Comparison of ENCODE assay signal across 1 cellular context in the genomic region with DNA sequence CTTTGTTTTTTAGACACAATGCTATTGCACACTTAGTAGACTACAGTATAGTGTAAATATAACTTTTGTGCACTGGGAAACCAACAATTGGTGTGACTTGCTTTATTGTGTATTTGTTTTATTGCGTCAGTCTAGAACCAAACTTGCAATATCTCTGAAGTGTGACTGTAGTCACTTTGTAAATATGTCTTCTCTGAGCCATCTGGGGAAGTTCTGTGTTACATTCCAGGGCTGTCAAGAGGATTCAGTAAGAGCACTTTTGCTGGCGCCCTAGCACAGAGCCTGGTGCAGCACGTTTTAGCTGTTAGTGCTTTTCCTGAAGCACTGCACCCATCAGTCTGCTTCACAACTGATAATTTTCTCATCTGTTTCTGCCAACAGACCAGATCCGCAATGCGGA.
A peak's percentile ranks its signal among the peaks of the same experiment; 100 is the strongest.
TF ChIP-seq lines count a peak whose summit lies in the region.

No MANE protein-coding gene starts in this region.

TF ChIP-seq in HepG2, 621 proteins besides CTCF, POLR2A, EP300 and RAD21 (continued from another document and continues in another):
- TF ChIP-seq, protein P1, sequence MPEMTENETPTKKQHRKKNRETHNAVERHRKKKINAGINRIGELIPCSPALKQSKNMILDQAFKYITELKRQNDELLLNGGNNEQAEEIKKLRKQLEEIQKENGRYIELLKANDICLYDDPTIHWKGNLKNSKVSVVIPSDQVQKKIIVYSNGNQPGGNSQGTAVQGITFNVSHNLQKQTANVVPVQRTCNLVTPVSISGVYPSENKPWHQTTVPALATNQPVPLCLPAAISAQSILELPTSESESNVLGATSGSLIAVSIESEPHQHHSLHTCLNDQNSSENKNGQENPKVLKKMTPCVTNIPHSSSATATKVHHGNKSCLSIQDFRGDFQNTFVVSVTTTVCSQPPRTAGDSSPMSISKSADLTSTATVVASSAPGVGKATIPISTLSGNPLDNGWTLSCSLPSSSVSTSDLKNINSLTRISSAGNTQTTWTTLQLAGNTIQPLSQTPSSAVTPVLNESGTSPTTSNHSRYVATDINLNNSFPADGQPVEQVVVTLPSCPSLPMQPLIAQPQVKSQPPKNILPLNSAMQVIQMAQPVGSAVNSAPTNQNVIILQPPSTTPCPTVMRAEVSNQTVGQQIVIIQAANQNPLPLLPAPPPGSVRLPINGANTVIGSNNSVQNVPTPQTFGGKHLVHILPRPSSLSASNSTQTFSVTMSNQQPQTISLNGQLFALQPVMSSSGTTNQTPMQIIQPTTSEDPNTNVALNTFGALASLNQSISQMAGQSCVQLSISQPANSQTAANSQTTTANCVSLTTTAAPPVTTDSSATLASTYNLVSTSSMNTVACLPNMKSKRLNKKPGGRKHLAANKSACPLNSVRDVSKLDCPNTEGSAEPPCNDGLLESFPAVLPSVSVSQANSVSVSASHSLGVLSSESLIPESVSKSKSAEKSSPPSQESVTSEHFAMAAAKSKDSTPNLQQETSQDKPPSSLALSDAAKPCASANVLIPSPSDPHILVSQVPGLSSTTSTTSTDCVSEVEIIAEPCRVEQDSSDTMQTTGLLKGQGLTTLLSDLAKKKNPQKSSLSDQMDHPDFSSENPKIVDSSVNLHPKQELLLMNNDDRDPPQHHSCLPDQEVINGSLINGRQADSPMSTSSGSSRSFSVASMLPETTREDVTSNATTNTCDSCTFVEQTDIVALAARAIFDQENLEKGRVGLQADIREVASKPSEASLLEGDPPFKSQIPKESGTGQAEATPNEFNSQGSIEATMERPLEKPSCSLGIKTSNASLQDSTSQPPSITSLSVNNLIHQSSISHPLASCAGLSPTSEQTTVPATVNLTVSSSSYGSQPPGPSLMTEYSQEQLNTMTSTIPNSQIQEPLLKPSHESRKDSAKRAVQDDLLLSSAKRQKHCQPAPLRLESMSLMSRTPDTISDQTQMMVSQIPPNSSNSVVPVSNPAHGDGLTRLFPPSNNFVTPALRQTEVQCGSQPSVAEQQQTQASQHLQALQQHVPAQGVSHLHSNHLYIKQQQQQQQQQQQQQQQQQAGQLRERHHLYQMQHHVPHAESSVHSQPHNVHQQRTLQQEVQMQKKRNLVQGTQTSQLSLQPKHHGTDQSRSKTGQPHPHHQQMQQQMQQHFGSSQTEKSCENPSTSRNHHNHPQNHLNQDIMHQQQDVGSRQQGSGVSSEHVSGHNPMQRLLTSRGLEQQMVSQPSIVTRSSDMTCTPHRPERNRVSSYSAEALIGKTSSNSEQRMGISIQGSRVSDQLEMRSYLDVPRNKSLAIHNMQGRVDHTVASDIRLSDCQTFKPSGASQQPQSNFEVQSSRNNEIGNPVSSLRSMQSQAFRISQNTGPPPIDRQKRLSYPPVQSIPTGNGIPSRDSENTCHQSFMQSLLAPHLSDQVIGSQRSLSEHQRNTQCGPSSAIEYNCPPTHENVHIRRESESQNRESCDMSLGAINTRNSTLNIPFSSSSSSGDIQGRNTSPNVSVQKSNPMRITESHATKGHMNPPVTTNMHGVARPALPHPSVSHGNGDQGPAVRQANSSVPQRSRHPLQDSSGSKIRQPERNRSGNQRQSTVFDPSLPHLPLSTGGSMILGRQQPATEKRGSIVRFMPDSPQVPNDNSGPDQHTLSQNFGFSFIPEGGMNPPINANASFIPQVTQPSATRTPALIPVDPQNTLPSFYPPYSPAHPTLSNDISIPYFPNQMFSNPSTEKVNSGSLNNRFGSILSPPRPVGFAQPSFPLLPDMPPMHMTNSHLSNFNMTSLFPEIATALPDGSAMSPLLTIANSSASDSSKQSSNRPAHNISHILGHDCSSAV (CRISPR knock-in tag; IDR thresholded peaks at IDR 0.05; ENCODE audit: borderline replicate concordance) = no peak
- TF ChIP-seq ZSCAN9 (CRISPR knock-in tag; IDR thresholded peaks at IDR 0.05; ENCODE audit: borderline replicate concordance) (no peak), TCF7 (IDR thresholded peaks at IDR 0.05; ENCODE audit: low read depth) (peak; percentile 18; the same call in 1 of the 2 replicates), ZNF644 (CRISPR knock-in tag; IDR thresholded peaks at IDR 0.05; ENCODE audit: low read depth) (0 out of 2 replicates have a peak, but pooled peaks have one; percentile 32), ZNF335 (CRISPR knock-in tag; IDR thresholded peaks at IDR 0.05) (no peak), FOXA3 (CRISPR knock-in tag; IDR thresholded peaks at IDR 0.05) (peak; percentile 92), NFE2L1 (CRISPR knock-in tag; IDR thresholded peaks at IDR 0.05; ENCODE audit: borderline replicate concordance) (no peak), EZH2 (conservative IDR thresholded peaks at IDR 0.05; ENCODE audit: low read depth, low read length) (no peak), ZNF564 (CRISPR knock-in tag; IDR thresholded peaks at IDR 0.05) (no peak), ZFX (CRISPR knock-in tag; IDR thresholded peaks at IDR 0.05; ENCODE audit: low read depth) (no peak), MAFK (conservative IDR thresholded peaks at IDR 0.05 in 1 of 2, IDR thresholded peaks at IDR 0.05 in 1 of 2; ENCODE audit: low read length in 2 of 2) (no peak), KLF13 (CRISPR knock-in tag; IDR thresholded peaks at IDR 0.05) (no peak), HMG20A (CRISPR knock-in tag; IDR thresholded peaks at IDR 0.05; ENCODE audit: borderline replicate concordance) (peak; percentile 67), ZNF333 (CRISPR knock-in tag; IDR thresholded peaks at IDR 0.05; ENCODE audit: borderline replicate concordance) (no peak), HDAC2 (CRISPR knock-in tag; IDR thresholded peaks at IDR 0.05) (no peak), TEAD3 (CRISPR knock-in tag; optimal IDR thresholded peaks at IDR 0.05; ENCODE audit: borderline replicate concordance) (peak; percentile 90), ZNF550 (CRISPR knock-in tag; IDR thresholded peaks at IDR 0.05; ENCODE audit: borderline replicate concordance) (no peak), RBM22 (optimal IDR thresholded peaks at IDR 0.05; ENCODE audit: low read length) (no peak), NR2F6 (IDR thresholded peaks at IDR 0.05) (0 out of 2 replicates have a peak, but pooled peaks have one; percentile 14), NR2F6 (CRISPR knock-in tag; IDR thresholded peaks at IDR 0.05) (no peak), TBX2 (CRISPR knock-in tag; IDR thresholded peaks at IDR 0.05; ENCODE audit: borderline replicate concordance) (0 out of 2 replicates have a peak, but pooled peaks have one; percentile 34), BHLHE40 (IDR thresholded peaks at IDR 0.05; ENCODE audit: low read length) (peak; percentile 52; the same call in 1 of the 2 replicates), ZNF709 (CRISPR knock-in tag; IDR thresholded peaks at IDR 0.05) (no peak), SOX6 (IDR thresholded peaks at IDR 0.05) (no peak), SOX6 (CRISPR knock-in tag; IDR thresholded peaks at IDR 0.05) (peak; percentile 72), FOXO1 (CRISPR knock-in tag; IDR thresholded peaks at IDR 0.05) (no peak), FOXA1 (IDR thresholded peaks at IDR 0.05) (no peak; the same call in 1 of the 2 replicates), FOXA1 (CRISPR knock-in tag; IDR thresholded peaks at IDR 0.05) (peak; percentile 86), ZFP36L2 (CRISPR knock-in tag; IDR thresholded peaks at IDR 0.05) (no peak), AKAP8 (CRISPR knock-in tag; IDR thresholded peaks at IDR 0.05) (no peak), MAZ (IDR thresholded peaks at IDR 0.05; ENCODE audit: borderline replicate concordance, low read depth, low read length) (no peak), MAZ (CRISPR knock-in tag; IDR thresholded peaks at IDR 0.05; ENCODE audit: low read depth) (no peak), ZBTB1 (CRISPR knock-in tag; IDR thresholded peaks at IDR 0.05; ENCODE audit: borderline replicate concordance) (no peak), RXRB (CRISPR knock-in tag; IDR thresholded peaks at IDR 0.05; ENCODE audit: borderline replicate concordance) (0 out of 2 replicates have a peak, but pooled peaks have one; percentile 34), KLF16 (CRISPR knock-in tag; IDR thresholded peaks at IDR 0.05) (0 out of 4 replicates have a peak, but pooled peaks of 1 of the 2 experiments have one; percentile 34), ZNF264 (CRISPR knock-in tag; IDR thresholded peaks at IDR 0.05) (peak; percentile 68; the same call in 1 of the 2 replicates), SUZ12 (IDR thresholded peaks at IDR 0.05; ENCODE audit: low read depth, low read length) (no peak), ZNF253 (CRISPR knock-in tag; IDR thresholded peaks at IDR 0.05; ENCODE audit: borderline replicate concordance) (no peak), GTF2F1 (IDR thresholded peaks at IDR 0.05; ENCODE audit: low read length) (no peak), POLR2G (IDR thresholded peaks at IDR 0.05; ENCODE audit: low read depth, low read length) (no peak)
- TF ChIP-seq, protein P2, sequence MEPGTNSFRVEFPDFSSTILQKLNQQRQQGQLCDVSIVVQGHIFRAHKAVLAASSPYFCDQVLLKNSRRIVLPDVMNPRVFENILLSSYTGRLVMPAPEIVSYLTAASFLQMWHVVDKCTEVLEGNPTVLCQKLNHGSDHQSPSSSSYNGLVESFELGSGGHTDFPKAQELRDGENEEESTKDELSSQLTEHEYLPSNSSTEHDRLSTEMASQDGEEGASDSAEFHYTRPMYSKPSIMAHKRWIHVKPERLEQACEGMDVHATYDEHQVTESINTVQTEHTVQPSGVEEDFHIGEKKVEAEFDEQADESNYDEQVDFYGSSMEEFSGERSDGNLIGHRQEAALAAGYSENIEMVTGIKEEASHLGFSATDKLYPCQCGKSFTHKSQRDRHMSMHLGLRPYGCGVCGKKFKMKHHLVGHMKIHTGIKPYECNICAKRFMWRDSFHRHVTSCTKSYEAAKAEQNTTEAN (CRISPR knock-in tag; conservative IDR thresholded peaks at IDR 0.05) = peak; percentile 90
- TF ChIP-seq, protein P3, sequence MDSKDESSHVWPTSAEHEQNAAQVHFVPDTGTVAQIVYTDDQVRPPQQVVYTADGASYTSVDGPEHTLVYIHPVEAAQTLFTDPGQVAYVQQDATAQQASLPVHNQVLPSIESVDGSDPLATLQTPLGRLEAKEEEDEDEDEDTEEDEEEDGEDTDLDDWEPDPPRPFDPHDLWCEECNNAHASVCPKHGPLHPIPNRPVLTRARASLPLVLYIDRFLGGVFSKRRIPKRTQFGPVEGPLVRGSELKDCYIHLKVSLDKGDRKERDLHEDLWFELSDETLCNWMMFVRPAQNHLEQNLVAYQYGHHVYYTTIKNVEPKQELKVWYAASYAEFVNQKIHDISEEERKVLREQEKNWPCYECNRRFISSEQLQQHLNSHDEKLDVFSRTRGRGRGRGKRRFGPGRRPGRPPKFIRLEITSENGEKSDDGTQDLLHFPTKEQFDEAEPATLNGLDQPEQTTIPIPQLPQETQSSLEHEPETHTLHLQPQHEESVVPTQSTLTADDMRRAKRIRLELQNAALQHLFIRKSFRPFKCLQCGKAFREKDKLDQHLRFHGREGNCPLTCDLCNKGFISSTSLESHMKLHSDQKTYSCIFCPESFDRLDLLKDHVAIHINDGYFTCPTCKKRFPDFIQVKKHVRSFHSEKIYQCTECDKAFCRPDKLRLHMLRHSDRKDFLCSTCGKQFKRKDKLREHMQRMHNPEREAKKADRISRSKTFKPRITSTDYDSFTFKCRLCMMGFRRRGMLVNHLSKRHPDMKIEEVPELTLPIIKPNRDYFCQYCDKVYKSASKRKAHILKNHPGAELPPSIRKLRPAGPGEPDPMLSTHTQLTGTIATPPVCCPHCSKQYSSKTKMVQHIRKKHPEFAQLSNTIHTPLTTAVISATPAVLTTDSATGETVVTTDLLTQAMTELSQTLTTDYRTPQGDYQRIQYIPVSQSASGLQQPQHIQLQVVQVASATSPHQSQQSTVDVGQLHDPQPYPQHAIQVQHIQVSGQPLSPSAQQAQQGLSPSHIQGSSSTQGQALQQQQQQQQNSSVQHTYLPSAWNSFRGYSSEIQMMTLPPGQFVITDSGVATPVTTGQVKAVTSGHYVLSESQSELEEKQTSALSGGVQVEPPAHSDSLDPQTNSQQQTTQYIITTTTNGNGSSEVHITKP (CRISPR knock-in tag; IDR thresholded peaks at IDR 0.05; ENCODE audit: low read depth) = peak; percentile 47; the same call in 1 of the 2 replicates
- TF ChIP-seq, protein P4, sequence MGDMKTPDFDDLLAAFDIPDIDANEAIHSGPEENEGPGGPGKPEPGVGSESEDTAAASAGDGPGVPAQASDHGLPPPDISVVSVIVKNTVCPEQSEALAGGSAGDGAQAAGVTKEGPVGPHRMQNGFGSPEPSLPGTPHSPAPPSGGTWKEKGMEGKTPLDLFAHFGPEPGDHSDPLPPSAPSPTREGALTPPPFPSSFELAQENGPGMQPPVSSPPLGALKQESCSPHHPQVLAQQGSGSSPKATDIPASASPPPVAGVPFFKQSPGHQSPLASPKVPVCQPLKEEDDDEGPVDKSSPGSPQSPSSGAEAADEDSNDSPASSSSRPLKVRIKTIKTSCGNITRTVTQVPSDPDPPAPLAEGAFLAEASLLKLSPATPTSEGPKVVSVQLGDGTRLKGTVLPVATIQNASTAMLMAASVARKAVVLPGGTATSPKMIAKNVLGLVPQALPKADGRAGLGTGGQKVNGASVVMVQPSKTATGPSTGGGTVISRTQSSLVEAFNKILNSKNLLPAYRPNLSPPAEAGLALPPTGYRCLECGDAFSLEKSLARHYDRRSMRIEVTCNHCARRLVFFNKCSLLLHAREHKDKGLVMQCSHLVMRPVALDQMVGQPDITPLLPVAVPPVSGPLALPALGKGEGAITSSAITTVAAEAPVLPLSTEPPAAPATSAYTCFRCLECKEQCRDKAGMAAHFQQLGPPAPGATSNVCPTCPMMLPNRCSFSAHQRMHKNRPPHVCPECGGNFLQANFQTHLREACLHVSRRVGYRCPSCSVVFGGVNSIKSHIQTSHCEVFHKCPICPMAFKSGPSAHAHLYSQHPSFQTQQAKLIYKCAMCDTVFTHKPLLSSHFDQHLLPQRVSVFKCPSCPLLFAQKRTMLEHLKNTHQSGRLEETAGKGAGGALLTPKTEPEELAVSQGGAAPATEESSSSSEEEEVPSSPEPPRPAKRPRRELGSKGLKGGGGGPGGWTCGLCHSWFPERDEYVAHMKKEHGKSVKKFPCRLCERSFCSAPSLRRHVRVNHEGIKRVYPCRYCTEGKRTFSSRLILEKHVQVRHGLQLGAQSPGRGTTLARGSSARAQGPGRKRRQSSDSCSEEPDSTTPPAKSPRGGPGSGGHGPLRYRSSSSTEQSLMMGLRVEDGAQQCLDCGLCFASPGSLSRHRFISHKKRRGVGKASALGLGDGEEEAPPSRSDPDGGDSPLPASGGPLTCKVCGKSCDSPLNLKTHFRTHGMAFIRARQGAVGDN (CRISPR knock-in tag; IDR thresholded peaks at IDR 0.05) = no peak
- TF ChIP-seq, protein P5, sequence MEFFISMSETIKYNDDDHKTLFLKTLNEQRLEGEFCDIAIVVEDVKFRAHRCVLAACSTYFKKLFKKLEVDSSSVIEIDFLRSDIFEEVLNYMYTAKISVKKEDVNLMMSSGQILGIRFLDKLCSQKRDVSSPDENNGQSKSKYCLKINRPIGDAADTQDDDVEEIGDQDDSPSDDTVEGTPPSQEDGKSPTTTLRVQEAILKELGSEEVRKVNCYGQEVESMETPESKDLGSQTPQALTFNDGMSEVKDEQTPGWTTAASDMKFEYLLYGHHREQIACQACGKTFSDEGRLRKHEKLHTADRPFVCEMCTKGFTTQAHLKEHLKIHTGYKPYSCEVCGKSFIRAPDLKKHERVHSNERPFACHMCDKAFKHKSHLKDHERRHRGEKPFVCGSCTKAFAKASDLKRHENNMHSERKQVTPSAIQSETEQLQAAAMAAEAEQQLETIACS (CRISPR knock-in tag; IDR thresholded peaks at IDR 0.05) = no peak
- TF ChIP-seq, protein P6, sequence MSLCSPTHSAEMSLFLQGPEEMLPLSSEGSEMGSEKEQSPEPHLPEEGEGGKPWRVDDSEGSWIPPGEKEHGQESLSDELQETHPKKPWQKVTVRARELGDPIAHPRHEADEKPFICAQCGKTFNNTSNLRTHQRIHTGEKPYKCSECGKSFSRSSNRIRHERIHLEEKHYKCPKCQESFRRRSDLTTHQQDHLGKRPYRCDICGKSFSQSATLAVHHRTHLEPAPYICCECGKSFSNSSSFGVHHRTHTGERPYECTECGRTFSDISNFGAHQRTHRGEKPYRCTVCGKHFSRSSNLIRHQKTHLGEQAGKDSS (CRISPR knock-in tag; IDR thresholded peaks at IDR 0.05; ENCODE audit: borderline replicate concordance, low read depth) = peak; percentile 80
